16 cellular contexts compared by ENCODE assay signal in the genomic region with DNA sequence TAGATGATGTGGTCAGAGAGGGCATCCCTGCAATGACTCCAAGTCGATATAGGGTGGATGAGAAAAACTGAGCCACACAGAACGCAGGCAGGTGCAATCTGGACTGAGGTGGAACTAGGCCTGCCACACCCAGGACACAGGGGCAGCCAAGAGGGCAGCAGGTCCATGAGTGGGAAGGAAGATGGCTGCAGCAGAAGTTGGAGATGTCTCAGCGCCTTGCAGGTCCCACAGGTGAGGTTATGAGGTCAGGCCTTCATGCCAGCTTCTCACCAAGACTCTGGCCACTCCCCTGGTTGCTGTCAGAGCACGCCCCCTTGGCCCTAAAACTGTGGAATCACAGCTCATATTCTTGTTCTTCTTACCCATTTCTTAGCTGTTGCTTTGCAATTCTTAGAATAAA.
DNase-seq lines count a peak whose midpoint lies in the region; ATAC-seq lines count a peak whose summit lies in the region.
"Had no signal": no experiment of that assay in that cellular context is flagged by ENCODE, and none has a peak within 500 bp of the region (broad histone marks: within the 10 kb centered on the region; RNA-seq: fewer than 3 reads in every experiment).

No MANE protein-coding gene starts in this region.

- no peak overlapping the region for H3K4me3 Mint-ChIP-seq in activated CD8-positive, alpha-beta memory T cell treated with anti-CD3 and anti-CD28 coated beads, Interleukin-2, amount 10 ng/mL, durations not matched to agents 7 days and 5 days

- H3K27me3 Mint-ChIP-seq in activated CD8-positive, alpha-beta memory T cell treated with anti-CD3 and anti-CD28 coated beads, Interleukin-2, amount 10 ng/mL, durations not matched to agents 7 days and 5 days = peaks cover 15% of the 10 kb centered on the region

- DNase-seq in H7 (peak; percentile 10), left lobe of liver (ENCODE audit: low spot score) (peak; percentile 21), Ammon's horn (ENCODE audit: low spot score) (no peak), HuH-7 (ENCODE audit: low spot score) (no peak)
- peak; percentile 11 for DNase-seq in activated CD8-positive, alpha-beta memory T cell treated with anti-CD3 and anti-CD28 coated beads, Interleukin-2, amount 10 ng/mL, durations not matched to agents 7 days and 5 days
- peak; percentile 5 for DNase-seq in stimulated activated CD8-positive, alpha-beta memory T cell treated with anti-CD3 and anti-CD28 coated beads, Interleukin-4, amount 100 ng/mL, for 48 hours
- DNase-seq in stimulated activated naive CD4-positive, alpha-beta T cell treated with Interleukin-2 at 50 U/mL for 16 hours (lab: John Stamatoyannopoulos, UW) = no peak
- DNase-seq: ACHN, DMS79, NCI-H1417, NCI-H187 treated with DMSO at 0.1 percent for 48 hours, NCI-H2227 treated with DMSO at 0.1 percent for 48 hours, NCI-H510A treated with DMSO at 0.1 percent for 48 hours, NCI-H82, OCI-M1, SHP77 had no signal

- H3K4me3 ChIP-seq in H7 (ENCODE audit: insufficient read depth, low read depth, low read length) = no peak overlapping the region

- no peaks in the 10 kb centered on the region for H3K36me3 ChIP-seq in H7 (replicated peaks; ENCODE audit: control insufficient read depth, insufficient read depth, low read length)

- no peaks in the 10 kb centered on the region; the same call in 1 of the 2 replicates for H3K27me3 ChIP-seq in H7 (ENCODE audit: control insufficient read depth, insufficient read depth, low read length)

- CTCF ChIA-PET in activated CD8-positive, alpha-beta memory T cell treated with anti-CD3 and anti-CD28 coated beads, Interleukin-2, amount 10 ng/mL, durations not matched to agents 7 days and 5 days (lab: Charles Lee) = no interaction called here

- no peak for ATAC-seq in activated CD8-positive, alpha-beta memory T cell treated with anti-CD3 and anti-CD28 coated beads, Interleukin-2, amount 10 ng/mL, durations not matched to agents 7 days and 5 days
- ATAC-seq in left lobe of liver = no peak

- H3K9me3 Mint-ChIP-seq in activated CD8-positive, alpha-beta memory T cell treated with anti-CD3 and anti-CD28 coated beads, Interleukin-2, amount 10 ng/mL, durations not matched to agents 7 days and 5 days (ENCODE audit: low read depth) = no peaks in the 10 kb centered on the region

- no peaks in the 10 kb centered on the region for H3K4me1 Mint-ChIP-seq in activated CD8-positive, alpha-beta memory T cell treated with anti-CD3 and anti-CD28 coated beads, Interleukin-2, amount 10 ng/mL, durations not matched to agents 7 days and 5 days

- H3K36me3 Mint-ChIP-seq in activated CD8-positive, alpha-beta memory T cell treated with anti-CD3 and anti-CD28 coated beads, Interleukin-2, amount 10 ng/mL, durations not matched to agents 7 days and 5 days = no peaks in the 10 kb centered on the region

- no peak overlapping the region for H3K27ac Mint-ChIP-seq in activated CD8-positive, alpha-beta memory T cell treated with anti-CD3 and anti-CD28 coated beads, Interleukin-2, amount 10 ng/mL, durations not matched to agents 7 days and 5 days

Comparison
In these comparisons a context has a peak if more than half of its experiments do, and no peak if none do; other contexts are left out.
1. DNase-seq: peak in H7 (single experiment), activated CD8-positive, alpha-beta memory T cell treated with anti-CD3 and anti-CD28 coated beads, Interleukin-2, amount 10 ng/mL, durations not matched to agents 7 days and 5 days (single experiment), left lobe of liver (single experiment) and stimulated activated CD8-positive, alpha-beta memory T cell treated with anti-CD3 and anti-CD28 coated beads, Interleukin-4, amount 100 ng/mL, for 48 hours (single experiment); none in Ammon's horn (single experiment), HuH-7 (single experiment) and stimulated activated naive CD4-positive, alpha-beta T cell treated with Interleukin-2 at 50 U/mL for 16 hours (single experiment).